In genomic region chr9:133335924-133336811, GRCh38 we compare ENCODE assay signal across 8 cellular contexts. TPM values are rescaled to one million over a fixed set of nuclear protein-coding genes. Genes with fewer than 3 reads are reported as not detected.
DNase-seq lines count a peak whose midpoint lies in the region; ATAC-seq, FAIRE-seq and TF ChIP-seq lines count a peak whose summit lies in the region.

Gene SURF6 (minus strand): TSS chr9:133336188. CDS start chr9:133336132, 56 bp downstream.

- CTCF ChIA-PET in endothelial cell of umbilical vein (lab: Charles Lee) = interaction anchor here (1.1 to 2.4 kb wide), 3 partner anchors 98 to 151 kb away, joined by 3 to 18 read pairs (median 3); no protein-coding TSS in a partner anchor

- peak within 1 kb of the TSS; percentile 67 for H3K9ac ChIP-seq in endothelial cell of umbilical vein (replicated peaks; ENCODE audit: extremely low read depth, insufficient read depth, low read length)

- H4K20me1 ChIP-seq in endothelial cell of umbilical vein (replicated peaks; ENCODE audit: control insufficient read depth, extremely low read depth, insufficient read depth, low read length) = no peaks in the 10 kb centered on the region

- no peaks in the 10 kb centered on the region for H3K9me3 ChIP-seq in endothelial cell of umbilical vein (replicated peaks; ENCODE audit: control insufficient read depth, insufficient read depth, low read length)

- POLR2A ChIA-PET in endothelial cell of umbilical vein (lab: Charles Lee) = interaction anchor here (0.7 to 0.9 kb wide), 2 partner anchors 12 to 99 kb away, joined by 3 to 4 read pairs; partner anchors contain the start of genes MED22 and RPL7A

- no peaks in the 10 kb centered on the region for H3K27me3 ChIP-seq in endothelial cell of umbilical vein (ENCODE audit: control insufficient read depth in 2 of 2, insufficient read depth in 2 of 2, low read length in 2 of 2)

- no peaks in the 10 kb centered on the region for H3K9me1 ChIP-seq in endothelial cell of umbilical vein (replicated peaks; ENCODE audit: control insufficient read depth, extremely low read depth, insufficient read depth, low read length)

- peak within 1 kb of the TSS; percentile 95 for H2AFZ ChIP-seq in endothelial cell of umbilical vein (ENCODE audit: low read depth, low read length)

- intact Hi-C loops in endothelial cell of umbilical vein (cut with micrococcal nuclease) = loop anchor here (1.0 to 5.0 kb wide), 3 partner anchors 11 to 1006 kb away; partner anchors contain the start of genes STKLD1 and SURF4

- no peak for TF ChIP-seq CTCF in endothelial cell of umbilical vein (IDR thresholded peaks at IDR 0.05; ENCODE audit: extremely low read depth in 1 of 2, insufficient read depth in 1 of 2, low read depth in 1 of 2, low read length in 2 of 2)

- peaks cover 7 to 50% of the 10 kb centered on the region in 2 experiments for H3K36me3 ChIP-seq in endothelial cell of umbilical vein (ENCODE audit: control insufficient read depth in 2 of 2, extremely low read depth in 1 of 2, insufficient read depth in 2 of 2, low read length in 2 of 2)

- peak; percentile 86 for TF ChIP-seq POLR2A in endothelial cell of umbilical vein (IDR thresholded peaks at IDR 0.05; ENCODE audit: low read depth, low read length)

- H3K4me3 ChIP-seq in endothelial cell of umbilical vein (replicated peaks in 1 of 3; ENCODE audit: insufficient read depth in 1 of 3, low read depth in 1 of 3, low read length in 3 of 3) = peak within 1 kb of the TSS; percentile 64 to 82 (median 71)

- BruUV-seq in endothelial cell of umbilical vein (replicated peaks; lab: Mats Ljungman, UMichigan) = TSS peak; percentile 74

- peak; percentile 77 for ATAC-seq in GM21619 (IDR thresholded peaks at IDR 0.05; ENCODE audit: unreplicated experiment)

- FAIRE-seq in endothelial cell of umbilical vein (lab: Jason Lieb, UNC) = peak; percentile 82

- H3K4me2 ChIP-seq in endothelial cell of umbilical vein (ENCODE audit: insufficient read depth, low read length) = peak within 1 kb of the TSS; percentile 86

- dilution Hi-C loops in endothelial cell of umbilical vein (cut with MboI; ENCODE audit: extremely low pct_ligation_motif_present, low sequenced_read_pairs) = no loop called here

- peaks cover 7% of the 10 kb centered on the region for H3K4me1 ChIP-seq in endothelial cell of umbilical vein (ENCODE audit: control insufficient read depth, extremely low read depth, insufficient read depth, low read length)

- peaks cover 23% of the 10 kb centered on the region for H3K79me2 ChIP-seq in endothelial cell of umbilical vein (ENCODE audit: control insufficient read depth, insufficient read depth, low read length)

- TF ChIP-seq RAD21 in Ishikawa (IDR thresholded peaks at IDR 0.05; ENCODE audit: low read depth) = no peak; the same call in 1 of the 2 replicates

- peak within 1 kb of the TSS; percentile 44 for H3K27ac ChIP-seq in endothelial cell of umbilical vein (ENCODE audit: insufficient read depth, low read depth, low read length)

- TF ChIP-seq EP300 in Ishikawa (IDR thresholded peaks at IDR 0.05; ENCODE audit: borderline replicate concordance) = no peak

- DNase-seq in DMS114 treated with DMSO at 0.1 percent for 48 hours (lab: John Stamatoyannopoulos, UW; ENCODE audit: unreplicated experiment) (peak; percentile 65), OCI-M1 (lab: John Stamatoyannopoulos, UW) (peak; percentile 95), activated T-cell treated with anti-CD3 and anti-CD28 coated beads for 1 hour (ENCODE audit: low read depth) (peak; percentile 93), endothelial cell of umbilical vein (ENCODE audit: low read depth, low spot score) (peak; percentile 89), middle frontal gyrus (ENCODE audit: extremely low spot score, low spot score) (peak; percentile 86)
- peak; percentile 91 to 93 for DNase-seq in stimulated activated CD8-positive, alpha-beta memory T cell treated with anti-CD3 and anti-CD28 coated beads, Interleukin-15, amount 100 ng/mL, for 48 hours (ENCODE audit: low read depth in 2 of 2)

TF ChIP-seq in Ishikawa, 13 proteins besides CTCF, POLR2A, EP300 and RAD21 (continues in another document):
- TF ChIP-seq MAX (IDR thresholded peaks at IDR 0.05) (peak; percentile 97), ZBTB7A (IDR thresholded peaks at IDR 0.05; ENCODE audit: low read depth) (no peak; the same call in 1 of the 2 replicates), CEBPB (IDR thresholded peaks at IDR 0.05) (no peak), TAF1 (IDR thresholded peaks at IDR 0.05; ENCODE audit: low read depth) (peak; percentile 87), EGR1 (IDR thresholded peaks at IDR 0.05) (peak; percentile 58; the same call in 1 of the 2 replicates), FOXM1 (IDR thresholded peaks at IDR 0.05; ENCODE audit: borderline replicate concordance, low read depth) (no peak; the same call in 1 of the 2 replicates)
- TF ChIP-seq, protein P1, sequence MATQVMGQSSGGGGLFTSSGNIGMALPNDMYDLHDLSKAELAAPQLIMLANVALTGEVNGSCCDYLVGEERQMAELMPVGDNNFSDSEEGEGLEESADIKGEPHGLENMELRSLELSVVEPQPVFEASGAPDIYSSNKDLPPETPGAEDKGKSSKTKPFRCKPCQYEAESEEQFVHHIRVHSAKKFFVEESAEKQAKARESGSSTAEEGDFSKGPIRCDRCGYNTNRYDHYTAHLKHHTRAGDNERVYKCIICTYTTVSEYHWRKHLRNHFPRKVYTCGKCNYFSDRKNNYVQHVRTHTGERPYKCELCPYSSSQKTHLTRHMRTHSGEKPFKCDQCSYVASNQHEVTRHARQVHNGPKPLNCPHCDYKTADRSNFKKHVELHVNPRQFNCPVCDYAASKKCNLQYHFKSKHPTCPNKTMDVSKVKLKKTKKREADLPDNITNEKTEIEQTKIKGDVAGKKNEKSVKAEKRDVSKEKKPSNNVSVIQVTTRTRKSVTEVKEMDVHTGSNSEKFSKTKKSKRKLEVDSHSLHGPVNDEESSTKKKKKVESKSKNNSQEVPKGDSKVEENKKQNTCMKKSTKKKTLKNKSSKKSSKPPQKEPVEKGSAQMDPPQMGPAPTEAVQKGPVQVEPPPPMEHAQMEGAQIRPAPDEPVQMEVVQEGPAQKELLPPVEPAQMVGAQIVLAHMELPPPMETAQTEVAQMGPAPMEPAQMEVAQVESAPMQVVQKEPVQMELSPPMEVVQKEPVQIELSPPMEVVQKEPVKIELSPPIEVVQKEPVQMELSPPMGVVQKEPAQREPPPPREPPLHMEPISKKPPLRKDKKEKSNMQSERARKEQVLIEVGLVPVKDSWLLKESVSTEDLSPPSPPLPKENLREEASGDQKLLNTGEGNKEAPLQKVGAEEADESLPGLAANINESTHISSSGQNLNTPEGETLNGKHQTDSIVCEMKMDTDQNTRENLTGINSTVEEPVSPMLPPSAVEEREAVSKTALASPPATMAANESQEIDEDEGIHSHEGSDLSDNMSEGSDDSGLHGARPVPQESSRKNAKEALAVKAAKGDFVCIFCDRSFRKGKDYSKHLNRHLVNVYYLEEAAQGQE (IDR thresholded peaks at IDR 0.05; ENCODE audit: low read depth) = no peak

TF ChIP-seq in endothelial cell of umbilical vein, 7 proteins besides CTCF, POLR2A, EP300 and RAD21:
- TF ChIP-seq POLR2AphosphoS5 (IDR thresholded peaks at IDR 0.05; ENCODE audit: insufficient read depth, low read depth, low read length) (peak; percentile 98), MAX (IDR thresholded peaks at IDR 0.05; ENCODE audit: insufficient read depth, insufficient read length) (peak; percentile 85), EZH2 (IDR thresholded peaks at IDR 0.05; ENCODE audit: borderline replicate concordance, low read depth, low read length, severe bottlenecking) (no peak), MYC (IDR thresholded peaks at IDR 0.05; ENCODE audit: low read depth, low read length) (peak; percentile 63)

RNA-seq across cellular contexts. Expression of gene SURF6, which starts in this region (rescaled TPM):
- 16.0 and 16.4 TPM in 2 replicates for total RNA-seq in endothelial cell of umbilical vein
- 4.9 TPM in 2 replicates for polyA plus RNA-seq in endothelial cell of umbilical vein
- 4.6 and 8.5 TPM in 2 replicates for polyA plus RNA-seq in endothelial cell of umbilical vein (2011; cell fraction: cytosol; rRNA removed)
- polyA plus RNA-seq in endothelial cell of umbilical vein (2011; cell fraction: nucleus; rRNA removed) = 8.5 and 13.5 TPM in 2 replicates
- 8.6 and 14.2 TPM in 2 replicates for polyA plus RNA-seq in endothelial cell of umbilical vein (2012)
- 3.2 and 3.9 TPM in 2 replicates for polyA minus RNA-seq in endothelial cell of umbilical vein
- 9.4 TPM for polyA minus RNA-seq in endothelial cell of umbilical vein (2011; cell fraction: cytosol; rRNA and poly(A)+ RNA removed)
- 2.0 and 3.8 TPM in 2 replicates for polyA minus RNA-seq in endothelial cell of umbilical vein (2011; cell fraction: nucleus; rRNA and poly(A)+ RNA removed)

Comparison
In these comparisons a context has a peak if more than half of its experiments do, and no peak if none do; other contexts are left out.
1. Peak in every context shown above with its lines: DNase-seq, ATAC-seq, H3K4me3 ChIP-seq and H3K27ac ChIP-seq.